In genomic region chr11:69415411-69416122, GRCh38 we compare ENCODE assay signal across 17 cellular contexts.
A peak's percentile ranks its signal among the peaks of the same experiment; 100 is the strongest.
DNase-seq lines count a peak whose midpoint lies in the region; ATAC-seq, FAIRE-seq and TF ChIP-seq lines count a peak whose summit lies in the region.
"Had no signal": no experiment of that assay in that cellular context is flagged by ENCODE, and none has a peak within 500 bp of the region (broad histone marks: within the 10 kb centered on the region; RNA-seq: fewer than 3 reads in every experiment).

No MANE protein-coding gene starts in this region.

- intact Hi-C loops in body of pancreas (cut with DNase I) = no loop called here
- intact Hi-C loops in spleen (cut with DNase I; ENCODE audit: low total_unique reads) = no loop called here
- intact Hi-C loops in gastrocnemius medialis (cut with DNase I; ENCODE audit: low total_unique reads) = no loop called here

- in situ Hi-C loops in gastrocnemius medialis (cut with MboI; ENCODE audit: low sequenced_read_pairs in 4 of 4) = no loop called here

- H2BK5ac ChIP-seq in mesenchymal stem cell (ENCODE audit: low read depth, low read length, poor library complexity, severe bottlenecking) = no peak overlapping the region

- TF ChIP-seq CTCF in body of pancreas (IDR thresholded peaks at IDR 0.05) = no peak
- TF ChIP-seq CTCF in spleen (IDR thresholded peaks at IDR 0.05 in 8 of 11, conservative IDR thresholded peaks at IDR 0.05 in 3 of 11) = no peak
- no peak for TF ChIP-seq CTCF in gastrocnemius medialis (IDR thresholded peaks at IDR 0.05 in 4 of 5, conservative IDR thresholded peaks at IDR 0.05 in 1 of 5)

- H3K9ac ChIP-seq in mesenchymal stem cell (ENCODE audit: low read length) = no peak overlapping the region

- 75 to 80% methylated on average over 7 to 12 of the region's 12 CpGs for WGBS in body of pancreas, 2 donors
- 93% methylated on average over 12 of the region's 12 CpGs for whole genome bisulfite sequencing in mesenchymal stem cell
- WGBS in spleen, 5 donors = 65 to 75% (median 73%) methylated on average over 4 to 12 of the region's 12 CpGs

- no peaks in the 10 kb centered on the region for H3K79me1 ChIP-seq in mesenchymal stem cell (replicated peaks; ENCODE audit: low read length, poor library complexity, severe bottlenecking)

- H2BK12ac ChIP-seq in mesenchymal stem cell (ENCODE audit: low read length in 2 of 2) = peak overlapping the region in 1 of 2 experiments; percentile 51

- no peak overlapping the region for H2BK120ac ChIP-seq in mesenchymal stem cell (ENCODE audit: low read depth, low read length)

- H3K18ac ChIP-seq in mesenchymal stem cell (ENCODE audit: low read depth in 1 of 2, low read length in 2 of 2) = peak overlapping the region in 1 of 2 experiments; percentile 46

- H3K4ac ChIP-seq in mesenchymal stem cell (ENCODE audit: low read depth in 1 of 2, low read length in 2 of 2) = no peak overlapping the region

- DNase-seq in HTR-8/SVneo (ENCODE audit: insufficient read length, low spot score) (no peak), body of pancreas (no peak), mesenchymal stem cell (no peak), spleen (peak; percentile 57), gastrocnemius medialis (no peak)
- DNase-seq: CD4-positive, alpha-beta T cell; KG1; NCI-H1436; NCI-H2029; NCI-H2171; NCI-H446 treated with DMSO at 0.1 percent for 48 hours; NCI-H748 treated with DMSO at 0.1 percent for 48 hours; OCI-M1; SJCRH30 had no signal

- TF ChIP-seq POLR2A in body of pancreas (IDR thresholded peaks at IDR 0.05) = no peak
- no peak for TF ChIP-seq POLR2A in spleen (IDR thresholded peaks at IDR 0.05)
- TF ChIP-seq POLR2A in gastrocnemius medialis (IDR thresholded peaks at IDR 0.05) = no peak
- no peak for TF ChIP-seq POLR2A in GM18505 (IDR thresholded peaks at IDR 0.05; ENCODE audit: borderline replicate concordance, extremely low read depth, insufficient read depth, insufficient read length)

- peak overlapping the region in 1 of 2 experiments; percentile 21 for H3K14ac ChIP-seq in mesenchymal stem cell (ENCODE audit: low read length in 2 of 2)

- H3K27me3 ChIP-seq in body of pancreas (no peaks in the 10 kb centered on the region), mesenchymal stem cell (ENCODE audit: control insufficient read depth in 1 of 2, insufficient read depth in 1 of 2, low read length in 2 of 2) (peaks cover 0 to 7% of the 10 kb centered on the region in 2 experiments), spleen (replicated peaks in 1 of 7) (peaks cover 0 to 10% (median 0%) of the 10 kb centered on the region in 7 donors), gastrocnemius medialis (no peaks in the 10 kb centered on the region)
- H3K27me3 ChIP-seq: SJCRH30 had no signal

- H4K8ac ChIP-seq in mesenchymal stem cell (ENCODE audit: low read length) = peak overlapping the region; percentile 73

- H3K4me3 ChIP-seq in body of pancreas = no peak overlapping the region
- H3K4me3 ChIP-seq in mesenchymal stem cell (ENCODE audit: insufficient read depth in 1 of 2, low read depth in 1 of 2, low read length in 2 of 2) = no peak overlapping the region
- no peak overlapping the region for H3K4me3 ChIP-seq in spleen
- H3K4me3 ChIP-seq in gastrocnemius medialis = no peak overlapping the region
- H3K4me3 ChIP-seq: SJCRH30 had no signal

- H3K9me3 ChIP-seq in body of pancreas (no peaks in the 10 kb centered on the region), mesenchymal stem cell (ENCODE audit: control insufficient read depth, low read length) (no peaks in the 10 kb centered on the region), spleen (peaks cover 0 to 2% (median 0%) of the 10 kb centered on the region in 8 donors), gastrocnemius medialis (no peaks in the 10 kb centered on the region)
- H3K9me3 ChIP-seq: SJCRH30 had no signal

- no peak overlapping the region for H2AFZ ChIP-seq in mesenchymal stem cell (ENCODE audit: low read depth, low read length)

- H2BK15ac ChIP-seq in mesenchymal stem cell (ENCODE audit: low read depth, poor library complexity, severe bottlenecking) = peak overlapping the region; percentile 73

- no peak overlapping the region for H2AK5ac ChIP-seq in mesenchymal stem cell (ENCODE audit: low read length, severe bottlenecking)

- ATAC-seq in body of pancreas (no peak), gastrocnemius medialis (no peak), GM21360 (IDR thresholded peaks at IDR 0.05; ENCODE audit: unreplicated experiment) (no peak), GM18505 (IDR thresholded peaks at IDR 0.05; ENCODE audit: unreplicated experiment) (no peak)
- ATAC-seq: HCT116 had no signal

- H3K4me1 ChIP-seq in body of pancreas (peaks cover 24% of the 10 kb centered on the region), mesenchymal stem cell (ENCODE audit: control insufficient read depth, insufficient read depth, low read depth, low read length) (peaks cover 16% of the 10 kb centered on the region), spleen (peaks cover 5 to 38% (median 23%) of the 10 kb centered on the region in 6 donors), gastrocnemius medialis (peaks cover 0 to 2% of the 10 kb centered on the region in 2 donors)

- H4K91ac ChIP-seq in mesenchymal stem cell (ENCODE audit: low read length) = peak overlapping the region; percentile 71

- no peak overlapping the region for H3K23ac ChIP-seq in mesenchymal stem cell (ENCODE audit: low read length in 2 of 2)

- FAIRE-seq in HTR-8/SVneo (lab: Jason Lieb, UNC) = peak; percentile 33

- H3K27ac ChIP-seq in body of pancreas = peak overlapping the region in 3 of 4 donors; percentile 9 to 83 (median 70)
- no peak overlapping the region for H3K27ac ChIP-seq in mesenchymal stem cell (ENCODE audit: low read length, poor library complexity, severe bottlenecking)
- H3K27ac ChIP-seq in spleen = peak overlapping the region in 1 of 8 donors; percentile 19
- no peak overlapping the region for H3K27ac ChIP-seq in gastrocnemius medialis
- H3K27ac ChIP-seq: SJCRH30 had no signal

- H3K36me3 ChIP-seq in body of pancreas (replicated peaks in 1 of 2; ENCODE audit: insufficient read depth in 1 of 2, low read depth in 2 of 2) (no peaks in the 10 kb centered on the region), mesenchymal stem cell (ENCODE audit: control insufficient read depth in 1 of 2, insufficient read depth in 2 of 2, low read depth in 1 of 2, low read length in 2 of 2) (no peaks in the 10 kb centered on the region), spleen (no peaks in the 10 kb centered on the region), gastrocnemius medialis (no peaks in the 10 kb centered on the region)
- H3K36me3 ChIP-seq: SJCRH30 had no signal

- H3K4me2 ChIP-seq in mesenchymal stem cell (ENCODE audit: low read length, poor library complexity, severe bottlenecking) = no peak overlapping the region

Comparison
In these comparisons a context has a peak if more than half of its experiments do, and no peak if none do; other contexts are left out.
1. H3K27ac ChIP-seq: peak in body of pancreas (3 of 4); none in mesenchymal stem cell (single experiment) and gastrocnemius medialis (0 of 4).